8 cellular contexts compared by ENCODE assay signal in genomic region chr17:7239091-7240027, GRCh38. TPM values are rescaled to one million over a fixed set of nuclear protein-coding genes. Genes with fewer than 3 reads are reported as not detected.
DNase-seq lines count a peak whose midpoint lies in the region; ATAC-seq, FAIRE-seq and TF ChIP-seq lines count a peak whose summit lies in the region.

Gene PHF23 (minus strand): TSS chr17:7239457. CDS start chr17:7239279, 178 bp downstream.

- no peaks in the 10 kb centered on the region for H3K9me2 ChIP-seq in DOHH2 (replicated peaks; ENCODE audit: control insufficient read depth, low read length)

- peaks cover 60% of the 10 kb centered on the region for H3K4me1 ChIP-seq in DOHH2 (ENCODE audit: control insufficient read depth, low read length)

- peak; percentile 70 for FAIRE-seq in H54 (lab: Jason Lieb, UNC)

- peak; percentile 76 for TF ChIP-seq POLR2A in H54 (IDR thresholded peaks at IDR 0.05; ENCODE audit: low read depth, low read length)

- H3K36me3 ChIP-seq in DOHH2 (ENCODE audit: control insufficient read depth, low read length) (peaks cover 67% of the 10 kb centered on the region), MG63 (peaks cover 41% of the 10 kb centered on the region)

- H3K9me3 Mint-ChIP-seq in natural killer cell treated with Interleukin-12 subunit alpha and Interleukin-12 subunit beta and Interleukin-15 and Interleukin-18, amount 100 ng/mL, for 72 hours, result no peaks in the 10 kb centered on the region

- H3K27ac Mint-ChIP-seq in natural killer cell treated with Interleukin-12 subunit alpha and Interleukin-12 subunit beta and Interleukin-15 and Interleukin-18, amount 100 ng/mL, for 72 hours, result peak within 1 kb of the TSS; percentile 87 to 95

- H4K20me1 ChIP-seq in DOHH2 (ENCODE audit: control insufficient read depth, insufficient read depth, low read depth, low read length), result peaks cover 8% of the 10 kb centered on the region; the same call in 1 of the 2 replicates

- H3K79me2 ChIP-seq in DOHH2 (ENCODE audit: control insufficient read depth, low read length), result peaks cover 63% of the 10 kb centered on the region

- no peaks in the 10 kb centered on the region for H3K9me3 ChIP-seq in DOHH2 (ENCODE audit: control insufficient read depth, insufficient read depth, low read length)
- no peaks in the 10 kb centered on the region for H3K9me3 ChIP-seq in MG63

- peaks cover 18% of the 10 kb centered on the region for H3K36me3 Mint-ChIP-seq in natural killer cell treated with Interleukin-12 subunit alpha and Interleukin-12 subunit beta and Interleukin-15 and Interleukin-18, amount 100 ng/mL, for 72 hours

- peaks cover 53 to 64% of the 10 kb centered on the region in 2 donors for H3K4me1 Mint-ChIP-seq in natural killer cell treated with Interleukin-12 subunit alpha and Interleukin-12 subunit beta and Interleukin-15 and Interleukin-18, amount 100 ng/mL, for 72 hours (ENCODE audit: low read depth in 2 of 2)

- ATAC-seq in natural killer cell treated with Interleukin-12 subunit alpha and Interleukin-12 subunit beta and Interleukin-15 and Interleukin-18, amount 100 ng/mL, for 72 hours, result peak; percentile 79 to 86
- ATAC-seq in stimulated activated naive CD8-positive, alpha-beta T cell treated with anti-CD3 and anti-CD28 coated beads, Interleukin-15, Interleukin-2, amounts not matched to agents 100 U/mL and 50 U/mL, for 24 hours, result peak; percentile 64

- H3K4me3 ChIP-seq in DOHH2 (ENCODE audit: low read length), result peak within 1 kb of the TSS; percentile 100
- peak within 1 kb of the TSS; percentile 79 for H3K4me3 ChIP-seq in MG63
- H3K4me3 ChIP-seq in fibroblast of pulmonary artery (replicated peaks; ENCODE audit: low read depth, low read length), result peak within 1 kb of the TSS; percentile 81

- H3K4me2 ChIP-seq in DOHH2 (ENCODE audit: low read length), result peak within 1 kb of the TSS; percentile 97

- TF ChIP-seq CTCF in DOHH2 (IDR thresholded peaks at IDR 0.05; ENCODE audit: low read depth, low read length, poor library complexity, severe bottlenecking), result no peak
- TF ChIP-seq CTCF in fibroblast of pulmonary artery (IDR thresholded peaks at IDR 0.05; ENCODE audit: low read length, missing control alignments), result no peak

- H3K27me3 Mint-ChIP-seq in natural killer cell treated with Interleukin-12 subunit alpha and Interleukin-12 subunit beta and Interleukin-15 and Interleukin-18, amount 100 ng/mL, for 72 hours, result no peaks in the 10 kb centered on the region

- H3F3A ChIP-seq in DOHH2 (ENCODE audit: control insufficient read depth, insufficient read depth), result peaks cover 52% of the 10 kb centered on the region

- DNase-seq in H54 (ENCODE audit: insufficient read length, low spot score) (peak; percentile 96), MG63 (peak; percentile 95), SHP77 treated with DMSO at 0.1 percent for 48 hours (lab: John Stamatoyannopoulos, UW) (peak; percentile 100), fibroblast of pulmonary artery (ENCODE audit: low read depth) (peak; percentile 99)
- peak; percentile 99 for DNase-seq in activated effector memory CD4-positive, alpha-beta T cell treated with anti-CD3 and anti-CD28 coated beads, Interleukin-2, amount 50 U/mL, for 16 hours
- DNase-seq in natural killer cell treated with Interleukin-12 subunit alpha and Interleukin-12 subunit beta and Interleukin-15 and Interleukin-18, amount 100 ng/mL, for 72 hours (ENCODE audit: low spot score), result peak; percentile 99
- DNase-seq in stimulated activated naive CD8-positive, alpha-beta T cell treated with anti-CD3 and anti-CD28 coated beads, Interleukin-15, Interleukin-2, amounts not matched to agents 100 U/mL and 50 U/mL, for 24 hours, result peak; percentile 97

- peak within 1 kb of the TSS; percentile 88 for H3K4me3 Mint-ChIP-seq in natural killer cell treated with Interleukin-12 subunit alpha and Interleukin-12 subunit beta and Interleukin-15 and Interleukin-18, amount 100 ng/mL, for 72 hours

- peak within 1 kb of the TSS; percentile 84 for H3K27ac ChIP-seq in DOHH2 (ENCODE audit: low read depth, low read length)

- H3K27me3 ChIP-seq in DOHH2 (ENCODE audit: control insufficient read depth, low read length), result no peaks in the 10 kb centered on the region
- H3K27me3 ChIP-seq in MG63, result no peaks in the 10 kb centered on the region

RNA-seq across cellular contexts. Expression of gene PHF23, which starts in this region (rescaled TPM):
- 34.4 and 62.7 TPM in 2 replicates for total RNA-seq in MG63 (2014; rRNA removed; shearing (Covaris generic); ENCODE audit: low replicate concordance)
- 10 to 100 TPM; 40.1 to 55.2 TPM for total RNA-seq in natural killer cell treated with Interleukin-12 subunit alpha and Interleukin-12 subunit beta and Interleukin-15 and Interleukin-18, amount 100 ng/mL, for 72 hours

Comparison
In these comparisons a context has a peak if more than half of its experiments do, and no peak if none do; other contexts are left out.
1. Peak in every context shown above with its lines: DNase-seq, ATAC-seq, H3K4me3 ChIP-seq and H3K27ac ChIP-seq.